11 cellular contexts compared by ENCODE assay signal in genomic region chr2:30178618-30179404, GRCh38. TPM values are rescaled to one million over a fixed set of nuclear protein-coding genes. Genes with fewer than 3 reads are reported as not detected.
DNase-seq lines count a peak whose midpoint lies in the region; ATAC-seq and TF ChIP-seq lines count a peak whose summit lies in the region.
"Had no signal": no experiment of that assay in that cellular context is flagged by ENCODE, and none has a peak within 500 bp of the region (broad histone marks: within the 10 kb centered on the region; RNA-seq: fewer than 3 reads in every experiment).

No MANE protein-coding gene starts in this region.

- H3K4me1 ChIP-seq in naive thymus-derived CD4-positive, alpha-beta T cell (ENCODE audit: control insufficient read depth in 2 of 2, insufficient read depth in 2 of 2, low read length in 2 of 2) = no peaks in the 10 kb centered on the region

- H3K27ac ChIP-seq in naive thymus-derived CD4-positive, alpha-beta T cell (ENCODE audit: low read depth, low read length) = no peak overlapping the region
- no peak overlapping the region for H3K27ac ChIP-seq in caudate nucleus (ENCODE audit: low read depth, low read length)
- H3K27ac ChIP-seq: WERI-Rb-1 had no signal

- H3K9me3 ChIP-seq in naive thymus-derived CD4-positive, alpha-beta T cell (ENCODE audit: control insufficient read depth in 2 of 3, low read length in 3 of 3) = no peaks in the 10 kb centered on the region

- H3K27ac Mint-ChIP-seq in naive thymus-derived CD4-positive, alpha-beta T cell = no peak overlapping the region
- H3K27ac Mint-ChIP-seq: activated naive CD8-positive, alpha-beta T cell treated with anti-CD3 and anti-CD28 coated beads, Interleukin-2, amount 10 ng/mL, durations not matched to agents 7 days and 5 days; B cell had no signal

- TF ChIP-seq CTCF in fibroblast of pulmonary artery (IDR thresholded peaks at IDR 0.05; ENCODE audit: low read length, missing control alignments) = no peak

- H3K36me3 ChIP-seq in naive thymus-derived CD4-positive, alpha-beta T cell (ENCODE audit: control insufficient read depth in 2 of 3, insufficient read depth in 3 of 3, low read length in 3 of 3) = no peaks in the 10 kb centered on the region
- H3K36me3 ChIP-seq: WERI-Rb-1 had no signal

- H3K27me3 ChIP-seq in naive thymus-derived CD4-positive, alpha-beta T cell (ENCODE audit: control insufficient read depth in 2 of 2, insufficient read depth in 2 of 2, low read length in 2 of 2) = no peaks in the 10 kb centered on the region

- no peaks in the 10 kb centered on the region for H3K36me3 Mint-ChIP-seq in naive thymus-derived CD4-positive, alpha-beta T cell
- H3K36me3 Mint-ChIP-seq: activated naive CD8-positive, alpha-beta T cell treated with anti-CD3 and anti-CD28 coated beads, Interleukin-2, amount 10 ng/mL, durations not matched to agents 7 days and 5 days had no signal

- POLR2A ChIA-PET in naive thymus-derived CD4-positive, alpha-beta T cell (lab: Charles Lee) = no interaction called here

- intact Hi-C loops in Right ventricle myocardium inferior (cut with DNase I) (no loop called here), cardiac septum (cut with DNase I) (loop anchor here (10.0 kb wide), 1 partner anchor 1156 kb away; no protein-coding TSS in a partner anchor)
- intact Hi-C loops in naive thymus-derived CD4-positive, alpha-beta T cell (cut with micrococcal nuclease) = no loop called here

- DNase-seq in Right ventricle myocardium inferior (ENCODE audit: missing footprints) (peak; percentile 71), cardiac septum (ENCODE audit: low spot score) (no peak), fibroblast of pulmonary artery (ENCODE audit: low read depth) (peak; percentile 62), caudate nucleus (lab: John Stamatoyannopoulos, UW) (no peak), SIG-M5 (lab: John Stamatoyannopoulos, UW) (no peak)
- DNase-seq in naive thymus-derived CD4-positive, alpha-beta T cell = no peak
- DNase-seq: activated naive CD8-positive, alpha-beta T cell treated with anti-CD3 and anti-CD28 coated beads, Interleukin-2, amount 10 ng/mL, durations not matched to agents 7 days and 5 days; WERI-Rb-1 had no signal

- peak; percentile 71 for ATAC-seq in Right ventricle myocardium inferior
- peak; percentile 15 for ATAC-seq in naive thymus-derived CD4-positive, alpha-beta T cell
- ATAC-seq in HG03571 (IDR thresholded peaks at IDR 0.05; ENCODE audit: unreplicated experiment) = no peak
- ATAC-seq in HG02981 (IDR thresholded peaks at IDR 0.05; ENCODE audit: unreplicated experiment) = no peak

- peaks cover 0 to 10% (median 5%) of the 10 kb centered on the region in 5 donors for H3K27me3 Mint-ChIP-seq in naive thymus-derived CD4-positive, alpha-beta T cell
- H3K27me3 Mint-ChIP-seq: B cell had no signal

- H3K4me1 Mint-ChIP-seq in naive thymus-derived CD4-positive, alpha-beta T cell = peaks cover 0 to 6% (median 0%) of the 10 kb centered on the region in 7 donors
- H3K4me1 Mint-ChIP-seq: B cell had no signal

- H3K4me3 ChIP-seq in fibroblast of pulmonary artery (replicated peaks; ENCODE audit: low read depth, low read length) = no peak overlapping the region
- H3K4me3 ChIP-seq in naive thymus-derived CD4-positive, alpha-beta T cell (ENCODE audit: low read length) = no peak overlapping the region

- no peak overlapping the region for H3K4me3 Mint-ChIP-seq in naive thymus-derived CD4-positive, alpha-beta T cell
- H3K4me3 Mint-ChIP-seq: activated naive CD8-positive, alpha-beta T cell treated with anti-CD3 and anti-CD28 coated beads, Interleukin-2, amount 10 ng/mL, durations not matched to agents 7 days and 5 days; B cell had no signal

- CTCF ChIA-PET in naive thymus-derived CD4-positive, alpha-beta T cell (lab: Charles Lee) = no interaction called here

- peaks cover 0 to 2% (median 0%) of the 10 kb centered on the region in 11 donors for H3K9me3 Mint-ChIP-seq in naive thymus-derived CD4-positive, alpha-beta T cell
- H3K9me3 Mint-ChIP-seq: activated naive CD8-positive, alpha-beta T cell treated with anti-CD3 and anti-CD28 coated beads, Interleukin-2, amount 10 ng/mL, durations not matched to agents 7 days and 5 days had no signal

RNA-seq across cellular contexts. Expression of gene YPEL5, which starts 32.0 kb away (rescaled TPM):
- total RNA-seq in Right ventricle myocardium inferior (67.5 TPM), cardiac septum (67.8 TPM)
- 1,000 to 10,000 TPM in 1 of 5 experiments, 100 to 1,000 TPM in 1, 10 to 100 TPM in 3; 30.9 to 1,022 (median 98.3) TPM for total RNA-seq in naive thymus-derived CD4-positive, alpha-beta T cell
- polyA plus RNA-seq in naive thymus-derived CD4-positive, alpha-beta T cell = 100 to 1,000 TPM in 1 of 2 donors, 10 to 100 TPM in 1; 86.3 to 129 TPM

RNA-seq across cellular contexts. Expression of gene LBH, which starts 52.5 kb away (rescaled TPM):
- 133 TPM for total RNA-seq in Right ventricle myocardium inferior
- 208 TPM for total RNA-seq in cardiac septum
- total RNA-seq in naive thymus-derived CD4-positive, alpha-beta T cell = 100 to 1,000 TPM; 146 to 517 (median 192) TPM
- polyA plus RNA-seq in naive thymus-derived CD4-positive, alpha-beta T cell = 100 to 1,000 TPM; 269 to 292 TPM

Comparison
In these comparisons a context has a peak if more than half of its experiments do, and no peak if none do; other contexts are left out.
1. DNase-seq: peak in Right ventricle myocardium inferior (single experiment) and fibroblast of pulmonary artery (single experiment); none in cardiac septum (single experiment), naive thymus-derived CD4-positive, alpha-beta T cell (0 of 9), caudate nucleus (0 of 61) and SIG-M5 (single experiment).
2. ATAC-seq: peak in Right ventricle myocardium inferior (single experiment) and naive thymus-derived CD4-positive, alpha-beta T cell (single experiment); none in HG03571 (single experiment) and HG02981 (single experiment).